8 cellular contexts compared by ENCODE assay signal in the genomic region with DNA sequence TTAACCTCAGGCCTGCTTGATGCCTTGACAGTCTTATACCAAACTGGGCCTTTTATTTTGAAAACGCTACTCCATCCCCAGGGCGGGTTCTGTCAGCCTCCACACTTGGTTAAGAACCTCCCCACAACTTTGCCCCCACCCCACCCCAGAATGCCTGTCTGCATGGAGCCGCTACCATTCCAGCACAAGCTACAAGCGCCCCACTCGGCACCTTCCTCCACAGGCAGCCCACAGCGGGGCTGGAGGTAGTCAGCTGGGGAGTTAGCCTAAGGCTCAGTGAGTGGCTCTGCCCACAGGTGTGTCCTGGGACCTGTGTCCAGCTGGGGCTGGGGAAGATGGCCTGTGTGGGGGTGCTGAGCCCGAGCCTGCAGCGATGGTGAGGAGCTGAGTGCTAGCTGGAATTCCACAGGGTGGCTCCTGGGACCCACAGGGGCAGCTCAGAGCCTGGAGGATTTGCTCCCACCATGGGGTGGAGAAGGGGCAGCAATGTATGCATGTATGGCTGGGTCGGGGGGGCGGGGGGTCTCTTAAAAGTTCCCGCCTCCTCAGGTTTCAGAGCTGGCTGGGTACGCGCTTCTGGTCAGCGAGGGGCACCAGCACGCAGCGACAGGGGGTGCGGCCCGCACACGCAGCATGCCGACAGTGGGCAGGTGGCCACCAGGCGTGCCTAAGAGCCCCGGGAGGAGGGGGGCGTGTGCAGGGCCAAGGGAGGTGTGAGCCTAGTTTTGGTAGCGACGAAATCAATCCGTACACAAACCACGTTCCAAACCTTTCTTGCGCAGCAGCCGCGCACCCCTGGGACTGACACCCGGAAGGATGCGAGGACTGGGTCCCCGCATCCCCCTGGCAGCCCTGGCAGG. TPM values are rescaled to one million over a fixed set of nuclear protein-coding genes. Genes with fewer than 3 reads are reported as not detected.
DNase-seq lines count a peak whose midpoint lies in the region; ATAC-seq and TF ChIP-seq lines count a peak whose summit lies in the region.

No MANE protein-coding gene starts in this region.

- H3K4me3 Mint-ChIP-seq in GM23338 (peak overlapping the region; percentile 69), HFFc6 (no peak overlapping the region)

- H3K36me3 Mint-ChIP-seq in GM23338 (ENCODE audit: low read depth) (no peaks in the 10 kb centered on the region; the same call in 1 of the 3 replicates), HFFc6 (ENCODE audit: low read depth) (no peaks in the 10 kb centered on the region)

- H3K27me3 Mint-ChIP-seq in GM23338 (ENCODE audit: insufficient read depth, low read depth, poor library complexity) (peaks cover 30% of the 10 kb centered on the region), HFFc6 (ENCODE audit: insufficient read depth) (peaks cover 28% of the 10 kb centered on the region)

- H3F3A ChIP-seq in GM23338 (replicated peaks; ENCODE audit: low read depth) = no peaks in the 10 kb centered on the region; the same call in 1 of the 2 replicates

- H3K9me3 Mint-ChIP-seq in GM23338 (no peaks in the 10 kb centered on the region), HFFc6 (no peaks in the 10 kb centered on the region)

- H3K4me2 ChIP-seq in GM23338 = peak overlapping the region; percentile 92

- no peaks in the 10 kb centered on the region for H4K20me1 ChIP-seq in GM23338 (replicated peaks; ENCODE audit: insufficient read depth)

- H3K79me2 ChIP-seq in GM23338 (replicated peaks; ENCODE audit: insufficient read depth) = no peaks in the 10 kb centered on the region

- intact Hi-C loops in Right ventricle myocardium superior (cut with DNase I) = no loop called here

- H3K4me1 ChIP-seq in GM23338 (ENCODE audit: insufficient read depth) = peaks cover 32% of the 10 kb centered on the region
- H3K4me1 ChIP-seq in rectal smooth muscle tissue (ENCODE audit: control insufficient read depth, insufficient read depth, low read length) = no peaks in the 10 kb centered on the region

- H2AFZ ChIP-seq in GM23338 = peak overlapping the region; percentile 93

- H3K27ac Mint-ChIP-seq in GM23338 (no peak overlapping the region), HFFc6 (no peak overlapping the region)

- H3K4me3 ChIP-seq in GM23338 (peak overlapping the region; percentile 85), WI38 (ENCODE audit: low read depth, low read length) (peak overlapping the region; percentile 73), rectal smooth muscle tissue (ENCODE audit: low read length) (peak overlapping the region; percentile 68)

- H3K36me3 ChIP-seq in GM23338 (ENCODE audit: insufficient read depth) (no peaks in the 10 kb centered on the region), rectal smooth muscle tissue (ENCODE audit: control insufficient read depth, insufficient read depth, low read length) (no peaks in the 10 kb centered on the region)

- peak; percentile 54 for DNase-seq in GM23338 (ENCODE audit: low spot score)
- DNase-seq in Right ventricle myocardium superior = no peak
- no peak for DNase-seq in superior temporal gyrus (ENCODE audit: extremely low spot score)
- no peak for DNase-seq in HFFc6

- peak; percentile 11 for ATAC-seq in GM23338
- ATAC-seq in Right ventricle myocardium superior (ENCODE audit: poor library complexity) = peak; percentile 41
- ATAC-seq in HG03457 (IDR thresholded peaks at IDR 0.05; ENCODE audit: unreplicated experiment) = no peak
- ATAC-seq in GM21825 (IDR thresholded peaks at IDR 0.05; ENCODE audit: unreplicated experiment) = no peak

- H3K27me3 ChIP-seq in GM23338 (ENCODE audit: insufficient read depth) (peaks cover 19% of the 10 kb centered on the region; the same call in 1 of the 2 replicates), rectal smooth muscle tissue (ENCODE audit: control insufficient read depth, insufficient read depth, low read length) (no peaks in the 10 kb centered on the region)

- TF ChIP-seq CTCF in GM23338 (conservative IDR thresholded peaks at IDR 0.05; ENCODE audit: low read depth in 2 of 2) (no peak), WI38 (IDR thresholded peaks at IDR 0.05; ENCODE audit: low read depth, low read length) (no peak), HFFc6 (IDR thresholded peaks at IDR 0.05) (no peak)

- H3K9ac ChIP-seq in rectal smooth muscle tissue (ENCODE audit: low read length) = no peak overlapping the region

- no peaks in the 10 kb centered on the region for H3K9me2 ChIP-seq in GM23338 (ENCODE audit: insufficient read depth)

- H3K4me1 Mint-ChIP-seq in GM23338 = peaks cover 54% of the 10 kb centered on the region
- H3K4me1 Mint-ChIP-seq in HFFc6 (ENCODE audit: low read depth) = no peaks in the 10 kb centered on the region

- no peak overlapping the region for H3K27ac ChIP-seq in GM23338 (ENCODE audit: low read depth)
- H3K27ac ChIP-seq in rectal smooth muscle tissue (ENCODE audit: low read depth, low read length) = no peak overlapping the region

TF ChIP-seq in GM23338, 12 proteins besides CTCF, POLR2A, EP300 and RAD21:
- no peak for TF ChIP-seq ZNF331 (CRISPR knock-in tag; IDR thresholded peaks at IDR 0.05; ENCODE audit: low read depth)
TF ChIP-seq in GM23338: peak in this region for 0.

RNA-seq across cellular contexts. Expression of gene ETNK2, which starts 0.9 kb away (rescaled TPM):
- 18.9 and 26.2 TPM in 2 replicates for total RNA-seq in GM23338 (2014; rRNA removed; shearing (Covaris generic))
- polyA plus RNA-seq in GM23338 (2016; fragmentation: Nextera tagmentation; extraction: Ambion mirVana) = 7.6 and 9.0 TPM in 2 replicates
- total RNA-seq in Right ventricle myocardium superior = 5.2 TPM
- total RNA-seq in HFFc6 (2021; fragmentation: NEBNext Ultra II Directional; extraction: Animal tissue kit (Norgen Biotek cat#: 25700)) = 1 to 10 TPM; 3.1 to 6.3 (median 3.9) TPM

RNA-seq across cellular contexts. Expression of gene REN, which starts 15.2 kb away (rescaled TPM):
- not detected in 2 replicates for total RNA-seq in GM23338 (2014; rRNA removed; shearing (Covaris generic))
- not detected in 2 replicates for polyA plus RNA-seq in GM23338 (2016; fragmentation: Nextera tagmentation; extraction: Ambion mirVana)
- not detected for total RNA-seq in Right ventricle myocardium superior
- under 1 TPM in 5 of 6 experiments, not detected in 1; 0.17 to 0.39 (median 0.34) TPM for total RNA-seq in HFFc6 (2021; fragmentation: NEBNext Ultra II Directional; extraction: Animal tissue kit (Norgen Biotek cat#: 25700))

RNA-seq across cellular contexts. Expression of gene KISS1, which starts 45.4 kb away (rescaled TPM):
- 0.70 TPM in 1 of 2 replicates, not detected in the other for total RNA-seq in GM23338 (2014; rRNA removed; shearing (Covaris generic))
- polyA plus RNA-seq in GM23338 (2016; fragmentation: Nextera tagmentation; extraction: Ambion mirVana) = not detected in 2 replicates
- total RNA-seq in Right ventricle myocardium superior = not detected
- total RNA-seq in HFFc6 (2021; fragmentation: NEBNext Ultra II Directional; extraction: Animal tissue kit (Norgen Biotek cat#: 25700)) = 1 to 10 TPM; 2.6 to 4.3 (median 3.6) TPM

Comparison
In these comparisons a context has a peak if more than half of its experiments do, and no peak if none do; other contexts are left out.
1. ATAC-seq: peak in GM23338 (single experiment) and Right ventricle myocardium superior (single experiment); none in HG03457 (single experiment) and GM21825 (single experiment).
2. Peak in every context shown above with its lines, with median percentiles within 50 percentile points of each other: H3K4me3 ChIP-seq.